Comparison of ENCODE assay signal across 26 cellular contexts in genomic region chr5:81044868-81045267, GRCh38.
"Had no signal": no experiment of that assay in that cellular context is flagged by ENCODE, and none has a peak within 500 bp of the region (broad histone marks: within the 10 kb centered on the region; RNA-seq: fewer than 3 reads in every experiment).

No MANE protein-coding gene starts in this region.

- H3K27ac Mint-ChIP-seq: activated CD4-positive, alpha-beta memory T cell treated with anti-CD3 and anti-CD28 coated beads, Interleukin-2, amount 10 ng/mL, durations not matched to agents 7 days and 5 days; activated naive CD8-positive, alpha-beta T cell; activated T-helper 17 cell treated with anti-CD3 and anti-CD28 coated beads, Interleukin-2, amount 50 U/mL, for 72 hours had no signal

- H3K36me3 ChIP-seq: brain microvascular endothelial cell, cardiac muscle cell had no signal

- DNase-seq: activated CD4-positive, alpha-beta memory T cell treated with anti-CD3 and anti-CD28 coated beads, Interleukin-2, amount 10 ng/mL, durations not matched to agents 7 days and 5 days; activated CD4-positive, alpha-beta T cell treated with anti-CD3 and anti-CD28 coated beads, Interleukin-2, amount 50 U/mL, for 1 hour; activated CD4-positive, CD25-positive, alpha-beta regulatory T cell; activated gamma-delta T cell; activated naive CD4-positive, alpha-beta T cell treated with anti-CD3 and anti-CD28 coated beads for 36 hours; activated T-cell treated with anti-CD3 and anti-CD28 coated beads for 4 hours; activated T-cell treated with anti-CD3 and anti-CD28 coated beads, Interleukin-2, amount 50 U/mL, for 48 hours; amygdala; brain microvascular endothelial cell; Kasumi-1; KBM-7; NCI-H1105 treated with DMSO at 0.1 percent for 48 hours; NCI-H1436 treated with DMSO at 0.1 percent for 48 hours; NCI-H187; NCI-H2081; NCI-H446; NCI-H524; PC-3; SHP77 treated with DMSO at 0.1 percent for 48 hours; T-cell; T-helper 2 cell; T1000 had no signal

- H3K4me1 Mint-ChIP-seq: activated CD4-positive, alpha-beta memory T cell treated with anti-CD3 and anti-CD28 coated beads, Interleukin-2, amount 10 ng/mL, durations not matched to agents 7 days and 5 days had no signal

- H3K27me3 Mint-ChIP-seq: activated CD4-positive, alpha-beta memory T cell treated with anti-CD3 and anti-CD28 coated beads, Interleukin-2, amount 10 ng/mL, durations not matched to agents 7 days and 5 days; activated naive CD8-positive, alpha-beta T cell; activated T-helper 17 cell treated with anti-CD3 and anti-CD28 coated beads, Interleukin-2, amount 50 U/mL, for 72 hours; T-cell had no signal

- H3K4me3 ChIP-seq: cardiac muscle cell had no signal

- H3K27ac ChIP-seq: brain microvascular endothelial cell, cardiac muscle cell, VCaP had no signal

- H3K9me3 Mint-ChIP-seq: activated CD4-positive, alpha-beta memory T cell treated with anti-CD3 and anti-CD28 coated beads, Interleukin-2, amount 10 ng/mL, durations not matched to agents 7 days and 5 days; activated naive CD4-positive, alpha-beta T cell treated with anti-CD3 and anti-CD28 coated beads for 36 hours; activated T-helper 17 cell treated with anti-CD3 and anti-CD28 coated beads, Interleukin-2, amount 50 U/mL, for 72 hours; T-cell had no signal

- H3K27me3 ChIP-seq: brain microvascular endothelial cell, cardiac muscle cell had no signal

- H3K4me3 Mint-ChIP-seq: activated CD4-positive, alpha-beta memory T cell treated with anti-CD3 and anti-CD28 coated beads, Interleukin-2, amount 10 ng/mL, durations not matched to agents 7 days and 5 days; activated naive CD4-positive, alpha-beta T cell treated with anti-CD3 and anti-CD28 coated beads for 36 hours; activated naive CD8-positive, alpha-beta T cell; activated T-helper 17 cell treated with anti-CD3 and anti-CD28 coated beads, Interleukin-2, amount 50 U/mL, for 72 hours; T-cell had no signal

- ATAC-seq: activated T-helper 17 cell treated with anti-CD3 and anti-CD28 coated beads, Interleukin-2, amount 50 U/mL, for 72 hours; PC-3; T-cell had no signal
